1 cellular context compared by ENCODE assay signal in genomic region chr5:55160493-55161209, GRCh38.
TF ChIP-seq lines count a peak whose summit lies in the region.

No MANE protein-coding gene starts in this region.

TF ChIP-seq in endothelial cell of umbilical vein, 7 proteins besides CTCF, POLR2A, EP300 and RAD21:
- peak; percentile 92 for TF ChIP-seq POLR2AphosphoS5 (IDR thresholded peaks at IDR 0.05; ENCODE audit: insufficient read depth, low read depth, low read length)
- peak; percentile 11 for TF ChIP-seq GATA2 (IDR thresholded peaks at IDR 0.05; ENCODE audit: insufficient read depth, insufficient read length, low read depth, low read length)
- no peak for TF ChIP-seq MYC (IDR thresholded peaks at IDR 0.05; ENCODE audit: low read depth, low read length)
- no peak for TF ChIP-seq FOS (IDR thresholded peaks at IDR 0.05; ENCODE audit: borderline replicate concordance, insufficient read depth, low read length)
- TF ChIP-seq JUN (IDR thresholded peaks at IDR 0.05; ENCODE audit: borderline replicate concordance, insufficient read depth, insufficient read length, low read depth) = no peak
- TF ChIP-seq EZH2 (IDR thresholded peaks at IDR 0.05; ENCODE audit: borderline replicate concordance, low read depth, low read length, severe bottlenecking) = no peak
- TF ChIP-seq MAX (IDR thresholded peaks at IDR 0.05; ENCODE audit: insufficient read depth, insufficient read length) = no peak
